Comparison of ENCODE assay signal across 1 cellular context in genomic region chr9:137200311-137201204, GRCh38.
A peak's percentile ranks its signal among the peaks of the same experiment; 100 is the strongest.
TF ChIP-seq lines count a peak whose summit lies in the region.

TPRN (minus strand) TSS chr9:137200741; CDS start chr9:137200711, 30 bp downstream.

TF ChIP-seq in K562, 482 proteins besides CTCF, POLR2A, EP300 and RAD21 (continued from another document and continues in another):
- TF ChIP-seq ZMIZ1 (IDR thresholded peaks at IDR 0.05; ENCODE audit: low read depth in 2 of 2, low read length in 2 of 2) (peak in 1 of 2 experiments; percentile 40; a peak in 1 of 4 replicates), HNRNPLL (IDR thresholded peaks at IDR 0.05; ENCODE audit: low read depth, low read length, poor library complexity, severe bottlenecking) (no peak), CBX3 (IDR thresholded peaks at IDR 0.05; ENCODE audit: borderline replicate concordance in 1 of 2, low read length in 2 of 2) (no peak), MNT (conservative IDR thresholded peaks at IDR 0.05) (peak; percentile 80 to 88), JUND (IDR thresholded peaks at IDR 0.05; ENCODE audit: borderline replicate concordance, low read depth, low read length) (peak; percentile 34; the same call in 1 of the 2 replicates), JUND (tag; IDR thresholded peaks at IDR 0.05; ENCODE audit: borderline replicate concordance, low read depth, low read length) (peak; percentile 12; the same call in 1 of the 3 replicates), OTX1 (CRISPR knock-in tag; IDR thresholded peaks at IDR 0.05) (no peak), TFAP4 (CRISPR knock-in tag; IDR thresholded peaks at IDR 0.05; ENCODE audit: borderline replicate concordance) (peak; percentile 40; the same call in 1 of the 2 replicates), RBFOX2 (IDR thresholded peaks at IDR 0.05; ENCODE audit: low read depth, low read length) (peak; percentile 93), ZFP30 (CRISPR knock-in tag; IDR thresholded peaks at IDR 0.05; ENCODE audit: borderline replicate concordance) (no peak), ZNF3 (CRISPR knock-in tag; IDR thresholded peaks at IDR 0.05) (no peak), CCNT2 (IDR thresholded peaks at IDR 0.05; ENCODE audit: borderline replicate concordance, extremely low read depth, insufficient read length, low read depth, low read length) (peak; percentile 93), ZNF282 (CRISPR knock-in tag; IDR thresholded peaks at IDR 0.05) (no peak), HLTF (IDR thresholded peaks at IDR 0.05) (no peak), ZNF583 (CRISPR knock-in tag; IDR thresholded peaks at IDR 0.05) (0 out of 2 replicates have a peak, but pooled peaks have one; percentile 34), MTA3 (IDR thresholded peaks at IDR 0.05; ENCODE audit: borderline replicate concordance) (peak; percentile 96), MAFF (IDR thresholded peaks at IDR 0.05; ENCODE audit: low read length) (no peak), GTF2F1 (IDR thresholded peaks at IDR 0.05; ENCODE audit: low read depth, low read length) (peak; percentile 51; the same call in 1 of the 2 replicates), ZBTB26 (CRISPR knock-in tag; IDR thresholded peaks at IDR 0.05) (no peak), CHD7 (IDR thresholded peaks at IDR 0.05; ENCODE audit: low read depth, low read length) (no peak), ZNF175 (CRISPR knock-in tag; IDR thresholded peaks at IDR 0.05; ENCODE audit: low read depth) (no peak), CTBP1 (IDR thresholded peaks at IDR 0.05; ENCODE audit: borderline replicate concordance) (peak; percentile 75; the same call in 1 of the 2 replicates), ZNF12 (CRISPR knock-in tag; IDR thresholded peaks at IDR 0.05) (no peak), TBP (optimal IDR thresholded peaks at IDR 0.05; ENCODE audit: low read depth, low read length) (peak; percentile 94), ETV5 (CRISPR knock-in tag; IDR thresholded peaks at IDR 0.05; ENCODE audit: low read depth) (no peak), ASH1L (IDR thresholded peaks at IDR 0.05; ENCODE audit: borderline replicate concordance, low read depth, partially characterized antibody) (peak; percentile 94), NCOA1 (IDR thresholded peaks at IDR 0.05; ENCODE audit: low read depth) (no peak), ZNF174 (CRISPR knock-in tag; IDR thresholded peaks at IDR 0.05) (no peak), ZNF668 (CRISPR knock-in tag; IDR thresholded peaks at IDR 0.05) (peak; percentile 26; the same call in 1 of the 2 replicates), MEIS2 (IDR thresholded peaks at IDR 0.05; ENCODE audit: partially characterized antibody) (no peak), POLR2H (tag; IDR thresholded peaks at IDR 0.05; ENCODE audit: low read depth) (peak; percentile 92), SUPT5H (IDR thresholded peaks at IDR 0.05) (peak; percentile 88), ELF2 (CRISPR knock-in tag; IDR thresholded peaks at IDR 0.05) (peak; percentile 83; the same call in 1 of the 2 replicates), YY1 (IDR thresholded peaks at IDR 0.05; ENCODE audit: borderline replicate concordance in 1 of 3, control insufficient read depth in 1 of 3, extremely low read depth in 1 of 3, insufficient read depth in 3 of 3, insufficient read length in 1 of 3, insufficient replicate concordance in 2 of 3, low read depth in 1 of 3, low read length in 2 of 3) (peak; percentile 62 to 95 (median 92)), NRF1 (conservative IDR thresholded peaks at IDR 0.05 in 1 of 2, IDR thresholded peaks at IDR 0.05 in 1 of 2) (peak; percentile 88 to 90), ZNF354B (CRISPR knock-in tag; IDR thresholded peaks at IDR 0.05) (no peak), SMARCA4 (IDR thresholded peaks at IDR 0.05) (peak; percentile 22; the same call in 1 of the 2 replicates), TFE3 (CRISPR knock-in tag; IDR thresholded peaks at IDR 0.05) (no peak), GATAD2B (IDR thresholded peaks at IDR 0.05; ENCODE audit: borderline replicate concordance) (peak; percentile 84), ZBTB2 (IDR thresholded peaks at IDR 0.05) (peak; percentile 60; the same call in 1 of the 2 replicates), TBL1XR1 (IDR thresholded peaks at IDR 0.05; ENCODE audit: low read length in 2 of 2) (no peak)
